Comparison of ENCODE assay signal across 2 cellular contexts in the genomic region with DNA sequence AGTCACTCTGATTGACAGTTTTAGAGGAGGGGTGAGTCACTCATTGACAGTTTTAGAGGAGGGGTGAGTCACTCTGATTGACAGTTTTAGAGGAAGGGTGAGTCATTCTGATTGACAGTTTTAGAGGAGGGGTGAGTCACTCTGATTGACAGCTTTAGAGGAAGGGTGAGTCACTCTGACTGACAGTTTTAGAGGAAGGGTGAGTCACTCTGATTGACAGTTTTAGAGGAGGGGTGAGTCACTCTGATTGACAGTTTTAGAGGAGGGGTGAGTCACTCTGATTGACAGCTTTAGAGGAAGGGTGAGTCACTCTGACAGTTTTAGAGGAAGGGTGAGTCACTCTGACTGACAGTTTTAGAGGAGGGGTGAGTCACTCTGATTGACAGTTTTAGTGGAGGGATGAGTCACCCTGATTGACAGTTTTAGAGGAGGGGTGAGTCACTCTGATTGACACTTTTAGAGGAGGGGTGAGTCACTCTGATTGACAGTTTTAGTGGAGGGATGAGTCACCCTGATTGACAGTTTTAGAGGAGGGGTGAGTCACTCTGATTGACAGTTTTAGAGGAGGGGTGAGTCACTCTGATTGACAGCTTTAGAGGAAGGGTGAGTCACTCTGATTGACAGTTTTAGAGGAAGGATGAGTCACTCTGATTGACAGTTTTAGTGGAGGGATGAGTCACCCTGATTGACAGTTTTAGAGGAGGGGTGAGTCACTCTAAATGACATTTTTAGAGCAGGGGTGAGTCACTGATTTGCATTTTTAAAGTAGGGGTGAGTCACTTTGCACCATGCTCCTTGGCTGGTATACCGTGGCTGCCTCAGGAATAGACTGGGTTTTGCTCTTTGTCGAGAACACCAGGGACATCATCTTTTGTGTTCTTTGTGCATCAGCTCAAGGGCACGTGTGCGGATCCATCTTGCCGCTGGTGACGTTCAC.
TF ChIP-seq lines count a peak whose summit lies in the region.

No MANE protein-coding gene starts in this region.

TF ChIP-seq in HCT116, 20 proteins besides CTCF, POLR2A, EP300 and RAD21:
- peak; percentile 95 for TF ChIP-seq JUND (IDR thresholded peaks at IDR 0.05)
- TF ChIP-seq, protein P1, sequence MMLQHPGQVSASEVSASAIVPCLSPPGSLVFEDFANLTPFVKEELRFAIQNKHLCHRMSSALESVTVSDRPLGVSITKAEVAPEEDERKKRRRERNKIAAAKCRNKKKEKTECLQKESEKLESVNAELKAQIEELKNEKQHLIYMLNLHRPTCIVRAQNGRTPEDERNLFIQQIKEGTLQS (IDR thresholded peaks at IDR 0.05): peak; percentile 78
- peak; percentile 71 for TF ChIP-seq SIN3A (IDR thresholded peaks at IDR 0.05; ENCODE audit: low read depth)
- TF ChIP-seq SRF (IDR thresholded peaks at IDR 0.05; ENCODE audit: low read depth): peak; percentile 75; the same call in 1 of the 2 replicates
- TF ChIP-seq FOSL1 (IDR thresholded peaks at IDR 0.05; ENCODE audit: low read depth): peak; percentile 96

TF ChIP-seq in endothelial cell of umbilical vein, 7 proteins besides CTCF, POLR2A, EP300 and RAD21:
- peak; percentile 7 for TF ChIP-seq JUN (IDR thresholded peaks at IDR 0.05; ENCODE audit: borderline replicate concordance, insufficient read depth, insufficient read length, low read depth)
